In genomic region chr4:120850048-120850599, GRCh38 we compare ENCODE assay signal across 24 cellular contexts.
DNase-seq lines count a peak whose midpoint lies in the region; ATAC-seq and TF ChIP-seq lines count a peak whose summit lies in the region.
"Had no signal": no experiment of that assay in that cellular context is flagged by ENCODE, and none has a peak within 500 bp of the region (broad histone marks: within the 10 kb centered on the region; RNA-seq: fewer than 3 reads in every experiment).

No MANE protein-coding gene starts in this region.

- no peak for ATAC-seq in Right ventricle myocardium inferior
- ATAC-seq in GM19397 (IDR thresholded peaks at IDR 0.05; ENCODE audit: unreplicated experiment): no peak
- ATAC-seq in HG03039 (IDR thresholded peaks at IDR 0.05; ENCODE audit: unreplicated experiment): no peak
- ATAC-seq: HCT116, heart left ventricle, natural killer cell, WTC11 had no signal

- peak; percentile 49 for DNase-seq in HFF-Myc (ENCODE audit: extremely low read depth, low read depth)
- peak; percentile 54 for DNase-seq in astrocyte of the hippocampus (ENCODE audit: low read depth, low spot score)
- peak; percentile 55 to 77 for DNase-seq in foreskin fibroblast
- DNase-seq in Right ventricle myocardium inferior (ENCODE audit: missing footprints): no peak
- no peak for DNase-seq in activated CD8-positive, alpha-beta memory T cell treated with anti-CD3 and anti-CD28 coated beads, Interleukin-2, amount 50 U/mL, for 4 hours
- DNase-seq: activated CD4-positive, alpha-beta memory T cell treated with anti-CD3 and anti-CD28 coated beads for 36 hours; activated naive CD4-positive, alpha-beta T cell treated with anti-CD3 and anti-CD28 coated beads for 36 hours; activated T-cell treated with anti-CD3 and anti-CD28 coated beads, Interleukin-2, amount 50 U/mL, for 24 hours; CD4-positive, alpha-beta memory T cell; colonic mucosa; DMS53; heart left ventricle; immature natural killer cell; natural killer cell; NCI-H146; PC-9; stimulated activated CD4-positive, alpha-beta T cell treated with anti-CD3 and anti-CD28 coated beads, Interleukin-12 subunit alpha, Interleukin-12 subunit beta, amount 100 ng/mL, for 4 hours had no signal

- TF ChIP-seq CTCF in HFF-Myc (IDR thresholded peaks at IDR 0.05; ENCODE audit: low read depth, low read length, missing control alignments) (no peak), foreskin fibroblast (IDR thresholded peaks at IDR 0.05; ENCODE audit: low read depth, low read length) (no peak)

- intact Hi-C loops in Right ventricle myocardium inferior (cut with DNase I): no loop called here

- H3K36me3 ChIP-seq in ACC112 (ENCODE audit: insufficient read depth, low read length): peaks cover 14% of the 10 kb centered on the region
- H3K36me3 ChIP-seq: ascending aorta, colonic mucosa, SJSA1 had no signal

- peak overlapping the region; percentile 48 for H3K4me3 ChIP-seq in ACC112 (ENCODE audit: low read depth, low read length)
- no peak overlapping the region for H3K4me3 ChIP-seq in HFF-Myc (replicated peaks; ENCODE audit: low read depth, low read length)
- no peak overlapping the region for H3K4me3 ChIP-seq in foreskin fibroblast (ENCODE audit: low read depth in 1 of 2, low read length in 2 of 2)
- H3K4me3 ChIP-seq: ascending aorta, colonic mucosa, heart left ventricle, PC-9, SJSA1 had no signal

- H3K27me3 ChIP-seq in ACC112 (ENCODE audit: insufficient read depth, low read length): no peaks in the 10 kb centered on the region
- H3K27me3 ChIP-seq: ascending aorta, colonic mucosa, heart left ventricle, SJSA1 had no signal

- peaks cover 31% of the 10 kb centered on the region for H3K4me1 ChIP-seq in ACC112 (ENCODE audit: control insufficient read depth, insufficient read depth, low read length, unreplicated experiment)
- H3K4me1 ChIP-seq: ascending aorta, colonic mucosa, SJSA1 had no signal

- peak overlapping the region; percentile 57 for H3K27ac ChIP-seq in ACC112 (ENCODE audit: low read depth, low read length)
- H3K27ac ChIP-seq: ascending aorta, colonic mucosa, heart left ventricle, PC-9, SJSA1 had no signal

- H2AFZ ChIP-seq in ACC112 (ENCODE audit: low read length, unreplicated experiment): peak overlapping the region; percentile 69
- H2AFZ ChIP-seq: PC-9 had no signal

- no peaks in the 10 kb centered on the region for H3K79me2 ChIP-seq in ACC112 (ENCODE audit: control insufficient read depth, insufficient read depth, low read length, unreplicated experiment)

Comparison
In these comparisons a context has a peak if more than half of its experiments do, and no peak if none do; other contexts are left out.
1. DNase-seq: peak in HFF-Myc (single experiment), astrocyte of the hippocampus (single experiment) and foreskin fibroblast (2 of 2); none in Right ventricle myocardium inferior (single experiment) and activated CD8-positive, alpha-beta memory T cell treated with anti-CD3 and anti-CD28 coated beads, Interleukin-2, amount 50 U/mL, for 4 hours (single experiment).